23 cellular contexts compared by ENCODE assay signal in the genomic region with DNA sequence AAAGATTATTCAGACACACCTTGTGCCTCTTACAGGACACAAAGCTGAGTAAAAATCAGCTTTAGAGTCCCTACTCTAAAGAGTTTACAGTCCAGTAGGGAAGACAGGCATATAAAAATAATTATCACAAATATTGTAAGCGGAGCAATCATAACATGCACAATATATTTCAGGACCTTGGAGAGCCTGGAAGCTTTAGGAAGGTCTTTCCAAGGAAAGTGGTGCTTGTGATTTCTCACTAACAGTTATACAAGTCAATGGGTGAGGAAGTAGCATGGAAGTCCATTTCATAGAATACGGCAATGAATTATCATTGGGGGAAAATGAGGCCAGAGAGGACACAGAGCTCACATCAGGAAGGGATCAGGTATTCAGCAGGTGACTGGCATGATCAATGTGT.
DNase-seq lines count a peak whose midpoint lies in the region; ATAC-seq and TF ChIP-seq lines count a peak whose summit lies in the region.
"Had no signal": no experiment of that assay in that cellular context is flagged by ENCODE, and none has a peak within 500 bp of the region (broad histone marks: within the 10 kb centered on the region; RNA-seq: fewer than 3 reads in every experiment).

No MANE protein-coding gene starts in this region.

- no peaks in the 10 kb centered on the region for H3K27me3 Mint-ChIP-seq in CD4-positive, alpha-beta memory T cell

- POLR2A ChIA-PET in SK-N-SH (lab: Yijun Ruan, JAX) = no interaction called here
- POLR2A ChIA-PET in CD4-positive, alpha-beta memory T cell (lab: Charles Lee; ENCODE audit: partially characterized antibody) = no interaction called here

- no peaks in the 10 kb centered on the region for H3K4me1 Mint-ChIP-seq in CD4-positive, alpha-beta memory T cell
- H3K4me1 Mint-ChIP-seq: CD14-positive monocyte had no signal

- DNase-seq in SK-N-SH (no peak), RKO (ENCODE audit: low spot score) (peak; percentile 4), fibroblast of lung (ENCODE audit: low read depth in 2 of 2) (peak; percentile 12 to 13), NCI-H526 (lab: John Stamatoyannopoulos, UW) (no peak), NCI-H2196 (lab: John Stamatoyannopoulos, UW; ENCODE audit: unreplicated experiment) (no peak)
- no peak for DNase-seq in CD4-positive, alpha-beta memory T cell
- DNase-seq: ACHN, BE2C, Calu3, DMS153, DND-41, Karpas-422, NCI-H1105 treated with DMSO at 0.1 percent for 48 hours, NCI-H146, NCI-H1930, NCI-H2107, NCI-H446 treated with DMSO at 0.1 percent for 48 hours, NCI-H526 treated with DMSO at 0.1 percent for 48 hours, SHP77 treated with DMSO at 0.1 percent for 48 hours had no signal

- H4K20me1 ChIP-seq in SK-N-SH (ENCODE audit: insufficient read depth) (no peaks in the 10 kb centered on the region), fibroblast of lung (ENCODE audit: control insufficient read depth, extremely low read depth, insufficient read depth, low read length) (no peaks in the 10 kb centered on the region)

- peaks cover 0 to 4% (median 0%) of the 10 kb centered on the region in 8 donors for H3K9me3 Mint-ChIP-seq in CD4-positive, alpha-beta memory T cell

- TF ChIP-seq CTCF in SK-N-SH (IDR thresholded peaks at IDR 0.05) = no peak
- TF ChIP-seq CTCF in fibroblast of lung (conservative IDR thresholded peaks at IDR 0.05 in 1 of 2, IDR thresholded peaks at IDR 0.05 in 1 of 2; ENCODE audit: low read depth in 1 of 2, low read length in 2 of 2) = no peak

- H3K9ac ChIP-seq in SK-N-SH (no peak overlapping the region), fibroblast of lung (ENCODE audit: insufficient read depth, low read length) (no peak overlapping the region)

- no peaks in the 10 kb centered on the region for H3K79me2 ChIP-seq in SK-N-SH (ENCODE audit: insufficient read depth)
- no peaks in the 10 kb centered on the region for H3K79me2 ChIP-seq in fibroblast of lung (ENCODE audit: control insufficient read depth, insufficient read depth, low read length)

- ATAC-seq in SK-N-SH treated with all-trans-retinoic acid at 6 μM for 48 hours = no peak

- H3K4me1 ChIP-seq in SK-N-SH (ENCODE audit: control insufficient read depth in 1 of 2, insufficient read depth in 2 of 2, low read depth in 1 of 2, low read length in 1 of 2) = no peaks in the 10 kb centered on the region; a peak in 1 of 4 replicates
- H3K4me1 ChIP-seq in fibroblast of lung (ENCODE audit: control insufficient read depth, extremely low read depth, insufficient read depth, low read length) = no peaks in the 10 kb centered on the region
- no peaks in the 10 kb centered on the region for H3K4me1 ChIP-seq in CD4-positive, alpha-beta memory T cell (ENCODE audit: insufficient read depth, low read length)
- H3K4me1 ChIP-seq: BE2C had no signal

- H3K9me3 ChIP-seq in SK-N-SH (no peaks in the 10 kb centered on the region), fibroblast of lung (ENCODE audit: control insufficient read depth, insufficient read depth, low read depth, low read length) (no peaks in the 10 kb centered on the region)
- H3K9me3 ChIP-seq in CD4-positive, alpha-beta memory T cell (ENCODE audit: control insufficient read depth in 1 of 2, low read length in 2 of 2) = no peaks in the 10 kb centered on the region
- H3K9me3 ChIP-seq: BE2C had no signal

- no peak for TF ChIP-seq EP300 in SK-N-SH (IDR thresholded peaks at IDR 0.05; ENCODE audit: borderline replicate concordance in 1 of 2, low read depth in 1 of 2, low read length in 1 of 2)

- H3K4me3 ChIP-seq in SK-N-SH (ENCODE audit: low read depth in 2 of 2, low read length in 1 of 2) (no peak overlapping the region), fibroblast of lung (replicated peaks in 1 of 4; ENCODE audit: control extremely low read depth in 1 of 4, insufficient read depth in 1 of 4, low read depth in 3 of 4, low read length in 4 of 4) (no peak overlapping the region)
- no peak overlapping the region for H3K4me3 ChIP-seq in CD4-positive, alpha-beta memory T cell (ENCODE audit: low read length in 2 of 2)

- intact Hi-C loops in CD4-positive, alpha-beta memory T cell (cut with micrococcal nuclease) = no loop called here

- no peak overlapping the region for H3K27ac Mint-ChIP-seq in CD4-positive, alpha-beta memory T cell
- H3K27ac Mint-ChIP-seq: CD14-positive monocyte had no signal

- H3K36me3 Mint-ChIP-seq in CD4-positive, alpha-beta memory T cell = no peaks in the 10 kb centered on the region
- H3K36me3 Mint-ChIP-seq: CD14-positive monocyte had no signal

- WGBS in SK-N-SH (ENCODE audit: low lambda C conversion rate) = 89% methylated on average over 2 of the region's 2 CpGs

- CTCF ChIA-PET in SK-N-SH (lab: Yijun Ruan, JAX) = no interaction called here
- CTCF ChIA-PET in CD4-positive, alpha-beta memory T cell (lab: Charles Lee; ENCODE audit: partially characterized antibody) = no interaction called here

- no peak overlapping the region for H3K4me3 Mint-ChIP-seq in CD4-positive, alpha-beta memory T cell
- H3K4me3 Mint-ChIP-seq: CD14-positive monocyte had no signal

- TF ChIP-seq RAD21 in SK-N-SH (IDR thresholded peaks at IDR 0.05; ENCODE audit: low read length) = no peak

- H3K4me2 ChIP-seq in SK-N-SH (no peak overlapping the region), fibroblast of lung (ENCODE audit: extremely low read depth, insufficient read depth, low read length) (no peak overlapping the region)

- no peaks in the 10 kb centered on the region; the same call in 1 of the 2 replicates for H3K9me2 ChIP-seq in SK-N-SH

- H3K27ac ChIP-seq in SK-N-SH (ENCODE audit: low read depth in 2 of 2, low read length in 1 of 2) (no peak overlapping the region), fibroblast of lung (ENCODE audit: insufficient read depth, low read length) (no peak overlapping the region)
- no peak overlapping the region for H3K27ac ChIP-seq in CD4-positive, alpha-beta memory T cell (ENCODE audit: low read depth, low read length)
- H3K27ac ChIP-seq: 22Rv1, HL-60 had no signal

- no peaks in the 10 kb centered on the region for H3K36me3 ChIP-seq in SK-N-SH (replicated peaks in 1 of 2; ENCODE audit: control insufficient read depth in 1 of 2, insufficient read depth in 2 of 2, low read length in 1 of 2)
- no peaks in the 10 kb centered on the region for H3K36me3 ChIP-seq in fibroblast of lung (ENCODE audit: control insufficient read depth, insufficient read depth, low read length)
- H3K36me3 ChIP-seq in CD4-positive, alpha-beta memory T cell (ENCODE audit: insufficient read depth, low read length) = no peaks in the 10 kb centered on the region
- H3K36me3 ChIP-seq: BE2C had no signal

- H3K27me3 ChIP-seq in SK-N-SH (ENCODE audit: insufficient read depth) (no peaks in the 10 kb centered on the region), fibroblast of lung (ENCODE audit: control insufficient read depth, insufficient read depth, low read length) (no peaks in the 10 kb centered on the region)
- no peaks in the 10 kb centered on the region for H3K27me3 ChIP-seq in CD4-positive, alpha-beta memory T cell (ENCODE audit: insufficient read depth, low read length)
- H3K27me3 ChIP-seq: BE2C had no signal

- no peak overlapping the region for H2AFZ ChIP-seq in SK-N-SH (ENCODE audit: low read depth)
- no peak overlapping the region for H2AFZ ChIP-seq in fibroblast of lung (ENCODE audit: low read length)

- no peaks in the 10 kb centered on the region for H3F3A ChIP-seq in SK-N-SH (replicated peaks; ENCODE audit: insufficient read depth)

TF ChIP-seq in SK-N-SH treated with all-trans-retinoic acid at 6 μM for 48 hours, 23 proteins besides CTCF, POLR2A, EP300 and RAD21 (continues in another document):
- TF ChIP-seq PPARA (CRISPR knock-in tag; IDR thresholded peaks at IDR 0.05; ENCODE audit: borderline replicate concordance) (no peak), SNAI2 (CRISPR knock-in tag; IDR thresholded peaks at IDR 0.05) (no peak), ARNTL (CRISPR knock-in tag; IDR thresholded peaks at IDR 0.05; ENCODE audit: borderline replicate concordance, low read depth) (no peak), ZNF8 (CRISPR knock-in tag; IDR thresholded peaks at IDR 0.05) (no peak), ZFP30 (CRISPR knock-in tag; IDR thresholded peaks at IDR 0.05) (no peak)
- TF ChIP-seq, protein P1, sequence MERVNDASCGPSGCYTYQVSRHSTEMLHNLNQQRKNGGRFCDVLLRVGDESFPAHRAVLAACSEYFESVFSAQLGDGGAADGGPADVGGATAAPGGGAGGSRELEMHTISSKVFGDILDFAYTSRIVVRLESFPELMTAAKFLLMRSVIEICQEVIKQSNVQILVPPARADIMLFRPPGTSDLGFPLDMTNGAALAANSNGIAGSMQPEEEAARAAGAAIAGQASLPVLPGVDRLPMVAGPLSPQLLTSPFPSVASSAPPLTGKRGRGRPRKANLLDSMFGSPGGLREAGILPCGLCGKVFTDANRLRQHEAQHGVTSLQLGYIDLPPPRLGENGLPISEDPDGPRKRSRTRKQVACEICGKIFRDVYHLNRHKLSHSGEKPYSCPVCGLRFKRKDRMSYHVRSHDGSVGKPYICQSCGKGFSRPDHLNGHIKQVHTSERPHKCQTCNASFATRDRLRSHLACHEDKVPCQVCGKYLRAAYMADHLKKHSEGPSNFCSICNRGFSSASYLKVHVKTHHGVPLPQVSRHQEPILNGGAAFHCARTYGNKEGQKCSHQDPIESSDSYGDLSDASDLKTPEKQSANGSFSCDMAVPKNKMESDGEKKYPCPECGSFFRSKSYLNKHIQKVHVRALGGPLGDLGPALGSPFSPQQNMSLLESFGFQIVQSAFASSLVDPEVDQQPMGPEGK (CRISPR knock-in tag; IDR thresholded peaks at IDR 0.05; ENCODE audit: borderline replicate concordance) = no peak
- TF ChIP-seq, protein P2, sequence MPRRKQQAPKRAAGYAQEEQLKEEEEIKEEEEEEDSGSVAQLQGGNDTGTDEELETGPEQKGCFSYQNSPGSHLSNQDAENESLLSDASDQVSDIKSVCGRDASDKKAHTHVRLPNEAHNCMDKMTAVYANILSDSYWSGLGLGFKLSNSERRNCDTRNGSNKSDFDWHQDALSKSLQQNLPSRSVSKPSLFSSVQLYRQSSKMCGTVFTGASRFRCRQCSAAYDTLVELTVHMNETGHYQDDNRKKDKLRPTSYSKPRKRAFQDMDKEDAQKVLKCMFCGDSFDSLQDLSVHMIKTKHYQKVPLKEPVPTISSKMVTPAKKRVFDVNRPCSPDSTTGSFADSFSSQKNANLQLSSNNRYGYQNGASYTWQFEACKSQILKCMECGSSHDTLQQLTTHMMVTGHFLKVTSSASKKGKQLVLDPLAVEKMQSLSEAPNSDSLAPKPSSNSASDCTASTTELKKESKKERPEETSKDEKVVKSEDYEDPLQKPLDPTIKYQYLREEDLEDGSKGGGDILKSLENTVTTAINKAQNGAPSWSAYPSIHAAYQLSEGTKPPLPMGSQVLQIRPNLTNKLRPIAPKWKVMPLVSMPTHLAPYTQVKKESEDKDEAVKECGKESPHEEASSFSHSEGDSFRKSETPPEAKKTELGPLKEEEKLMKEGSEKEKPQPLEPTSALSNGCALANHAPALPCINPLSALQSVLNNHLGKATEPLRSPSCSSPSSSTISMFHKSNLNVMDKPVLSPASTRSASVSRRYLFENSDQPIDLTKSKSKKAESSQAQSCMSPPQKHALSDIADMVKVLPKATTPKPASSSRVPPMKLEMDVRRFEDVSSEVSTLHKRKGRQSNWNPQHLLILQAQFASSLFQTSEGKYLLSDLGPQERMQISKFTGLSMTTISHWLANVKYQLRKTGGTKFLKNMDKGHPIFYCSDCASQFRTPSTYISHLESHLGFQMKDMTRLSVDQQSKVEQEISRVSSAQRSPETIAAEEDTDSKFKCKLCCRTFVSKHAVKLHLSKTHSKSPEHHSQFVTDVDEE (CRISPR knock-in tag; IDR thresholded peaks at IDR 0.05) = no peak

Comparison
In these comparisons a context has a peak if more than half of its experiments do, and no peak if none do; other contexts are left out.
1. DNase-seq: peak in RKO (single experiment) and fibroblast of lung (2 of 2); none in SK-N-SH (single experiment), CD4-positive, alpha-beta memory T cell (0 of 5), NCI-H526 (0 of 2) and NCI-H2196 (single experiment).